In genomic region chr2:108533832-108534576, GRCh38 we compare ENCODE assay signal across 8 cellular contexts. TPM values are rescaled to one million over a fixed set of nuclear protein-coding genes. Genes with fewer than 3 reads are reported as not detected.
DNase-seq lines count a peak whose midpoint lies in the region; ATAC-seq and TF ChIP-seq lines count a peak whose summit lies in the region.

A gene with protein sequence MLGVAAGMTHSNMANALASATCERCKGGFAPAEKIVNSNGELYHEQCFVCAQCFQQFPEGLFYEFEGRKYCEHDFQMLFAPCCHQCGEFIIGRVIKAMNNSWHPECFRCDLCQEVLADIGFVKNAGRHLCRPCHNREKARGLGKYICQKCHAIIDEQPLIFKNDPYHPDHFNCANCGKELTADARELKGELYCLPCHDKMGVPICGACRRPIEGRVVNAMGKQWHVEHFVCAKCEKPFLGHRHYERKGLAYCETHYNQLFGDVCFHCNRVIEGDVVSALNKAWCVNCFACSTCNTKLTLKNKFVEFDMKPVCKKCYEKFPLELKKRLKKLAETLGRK (plus strand): TSS chr2:108534470. CDS start chr2:108534563, 93 bp downstream.

- H3K4me1 Mint-ChIP-seq in activated CD8-positive, alpha-beta T cell treated with anti-CD3 and anti-CD28 coated beads for 36 hours (ENCODE audit: low read depth): peaks cover 44% of the 10 kb centered on the region

- POLR2A ChIA-PET in activated CD8-positive, alpha-beta T cell treated with anti-CD3 and anti-CD28 coated beads for 36 hours (lab: Charles Lee): interaction anchor here (0.6 to 3.1 kb wide), 8 partner anchors 12 to 115 kb away, joined by 3 to 8 read pairs (median 4); partner anchors contain the start of gene GCC2

- H3K36me3 ChIP-seq in lung (ENCODE audit: control insufficient read depth in 2 of 2, insufficient read depth in 2 of 2, low read length in 2 of 2): no peaks in the 10 kb centered on the region

- no peaks in the 10 kb centered on the region for H3K9me3 ChIP-seq in lung (ENCODE audit: control insufficient read depth in 2 of 2, insufficient read depth in 1 of 2, low read length in 1 of 2)

- H3K27me3 ChIP-seq in lung (ENCODE audit: control insufficient read depth, insufficient read depth): no peaks in the 10 kb centered on the region

- peaks cover 4% of the 10 kb centered on the region for H3K36me3 Mint-ChIP-seq in activated CD8-positive, alpha-beta T cell treated with anti-CD3 and anti-CD28 coated beads for 36 hours (ENCODE audit: low read depth)

- H3K4me1 ChIP-seq in lung (ENCODE audit: control insufficient read depth in 2 of 2, insufficient read depth in 2 of 2, low read length in 2 of 2): peaks cover 0 to 9% of the 10 kb centered on the region in 2 donors

- H3K4me3 Mint-ChIP-seq in activated CD8-positive, alpha-beta T cell treated with anti-CD3 and anti-CD28 coated beads for 36 hours: peak within 1 kb of the TSS; percentile 96

- WGBS in lung, 2 donors: 0 to 1% methylated on average over 49 to 83 of the region's 85 CpGs

- no peak for TF ChIP-seq CTCF in activated CD8-positive, alpha-beta T cell treated with anti-CD3 and anti-CD28 coated beads for 36 hours (IDR thresholded peaks at IDR 0.05)
- TF ChIP-seq CTCF in lung (IDR thresholded peaks at IDR 0.05; ENCODE audit: control extremely low read depth, extremely low read depth): no peak

- intact Hi-C loops in activated CD8-positive, alpha-beta T cell treated with anti-CD3 and anti-CD28 coated beads for 36 hours (cut with micrococcal nuclease): loop anchor here (10.0 kb wide), 1 partner anchor 51 kb away; no protein-coding TSS in a partner anchor

- no peaks in the 10 kb centered on the region for H3K27me3 Mint-ChIP-seq in activated CD8-positive, alpha-beta T cell treated with anti-CD3 and anti-CD28 coated beads for 36 hours

- no peaks in the 10 kb centered on the region for H3K9me3 Mint-ChIP-seq in activated CD8-positive, alpha-beta T cell treated with anti-CD3 and anti-CD28 coated beads for 36 hours

- H3K27ac ChIP-seq in lung (ENCODE audit: low read depth in 1 of 2, low read length in 1 of 2): peak within 1 kb of the TSS; percentile 90 to 95

- CTCF ChIA-PET in activated CD8-positive, alpha-beta T cell treated with anti-CD3 and anti-CD28 coated beads for 36 hours (lab: Charles Lee): interaction anchor here (1.0 to 3.0 kb wide), 5 partner anchors 30 to 102 kb away, joined by 3 to 14 read pairs (median 5); no protein-coding TSS in a partner anchor

- DNase-seq in CD1c-positive myeloid dendritic cell (ENCODE audit: extremely low spot score): peak; percentile 94
- peak; percentile 77 for DNase-seq in NCI-H82 treated with DMSO at 0.1 percent for 48 hours (lab: John Stamatoyannopoulos, UW; ENCODE audit: unreplicated experiment)
- DNase-seq in activated CD8-positive, alpha-beta T cell treated with anti-CD3 and anti-CD28 coated beads for 36 hours: peak; percentile 90
- DNase-seq in ecto neural progenitor cell (ENCODE audit: low spot score): peak; percentile 93
- peak; percentile 90 for DNase-seq in lung (ENCODE audit: low spot score)
- peak; percentile 66 to 88 (median 78) for DNase-seq in stimulated activated CD4-positive, alpha-beta T cell treated with anti-CD3 and anti-CD28 coated beads, TNF-alpha, amount 100 ng/mL, for 24 hours (ENCODE audit: low read depth in 3 of 3)

- peak; percentile 83 for ATAC-seq in GM19328 (IDR thresholded peaks at IDR 0.05; ENCODE audit: unreplicated experiment)
- peak; percentile 82 for ATAC-seq in HG03469 (IDR thresholded peaks at IDR 0.05; ENCODE audit: unreplicated experiment)
- peak; percentile 94 for ATAC-seq in activated CD8-positive, alpha-beta T cell treated with anti-CD3 and anti-CD28 coated beads for 36 hours
- peak; percentile 96 for ATAC-seq in lung (ENCODE audit: insufficient read depth, low FRiP score)

- H3K4me3 ChIP-seq in lung: peak within 1 kb of the TSS; percentile 73

- peak within 1 kb of the TSS; percentile 95 for H3K27ac Mint-ChIP-seq in activated CD8-positive, alpha-beta T cell treated with anti-CD3 and anti-CD28 coated beads for 36 hours

RNA-seq across cellular contexts. Expression of the gene that starts here (rescaled TPM):
- 10 to 100 TPM; 48.1 to 51.7 TPM for total RNA-seq in activated CD8-positive, alpha-beta T cell treated with anti-CD3 and anti-CD28 coated beads for 36 hours
- total RNA-seq in lung: 100 to 1,000 TPM in 1 of 2 donors, 10 to 100 TPM in 1; 96.6 to 102 TPM
- polyA plus RNA-seq in lung: 10 to 100 TPM; 26.7 to 84.2 TPM

Comparison
In these comparisons a context has a peak if more than half of its experiments do, and no peak if none do; other contexts are left out.
1. Peak in every context shown above with its lines: DNase-seq, ATAC-seq, H3K4me3 ChIP-seq and H3K27ac ChIP-seq.